In the genomic region with DNA sequence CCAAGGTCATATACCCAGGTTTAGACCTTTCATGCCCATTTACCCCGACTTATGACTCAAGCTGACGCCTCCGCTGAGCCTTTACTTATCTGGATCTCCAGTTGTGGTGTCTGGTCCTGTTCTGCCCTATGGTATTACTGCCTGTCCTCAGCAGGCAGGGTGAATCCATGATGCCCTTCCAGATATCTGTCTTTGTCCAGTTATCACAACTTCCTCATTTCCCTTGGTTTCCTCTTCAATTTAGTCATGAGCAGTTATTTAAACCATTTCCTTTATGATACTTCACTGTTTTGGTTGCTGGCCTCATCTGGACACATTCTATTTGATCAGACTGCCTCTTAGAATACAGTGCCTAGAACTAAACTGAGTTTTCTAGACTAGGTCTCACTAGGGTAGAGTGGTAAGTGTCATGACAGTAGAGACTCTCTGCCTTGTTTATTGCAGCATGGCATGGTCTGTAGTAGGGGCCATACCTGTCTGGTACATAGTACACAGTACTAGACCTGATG, we compare ENCODE assay signal across 12 cellular contexts.
DNase-seq lines count a peak whose midpoint lies in the region; ATAC-seq, FAIRE-seq and TF ChIP-seq lines count a peak whose summit lies in the region.
"Had no signal": no experiment of that assay in that cellular context is flagged by ENCODE, and none has a peak within 500 bp of the region (broad histone marks: within the 10 kb centered on the region; RNA-seq: fewer than 3 reads in every experiment).

No MANE protein-coding gene starts in this region.

- FAIRE-seq in K562 (lab: Jason Lieb, UNC): peak; percentile 78

- H3K4me2 ChIP-seq in DND-41 (ENCODE audit: insufficient read depth, low read length): no peak overlapping the region
- H3K4me2 ChIP-seq in K562 (ENCODE audit: insufficient read depth, low read length): peak overlapping the region; percentile 26; the same call in 1 of the 2 replicates

- no peaks in the 10 kb centered on the region for H3K9me1 ChIP-seq in K562 (ENCODE audit: control insufficient read depth, insufficient read depth, low read length)

- H3K9ac ChIP-seq in DND-41 (ENCODE audit: low read depth, low read length): no peak overlapping the region
- H3K9ac ChIP-seq in K562 (ENCODE audit: insufficient read depth in 1 of 2, low read depth in 2 of 2, low read length in 2 of 2): no peak overlapping the region

- 4% methylated on average over 3 of the region's 3 CpGs for WGBS in K562 (ENCODE audit: insufficient coverage, low coverage, missing lambda C conversion rate)
- 79 to 90% (median 83%) methylated on average over 3 of the region's 3 CpGs for WGBS in adrenal gland, 4 donors

- POLR2A ChIA-PET in K562 (lab: Yijun Ruan, JAX): no interaction called here
- POLR2A ChIA-PET in CD4-positive, alpha-beta memory T cell (lab: Charles Lee; ENCODE audit: partially characterized antibody): no interaction called here

- H3K9me3 ChIP-seq in DND-41 (ENCODE audit: insufficient read depth, low read length, severe bottlenecking): no peaks in the 10 kb centered on the region
- H3K9me3 ChIP-seq in K562 (replicated peaks; ENCODE audit: control insufficient read depth, insufficient read depth, low read depth, low read length): no peaks in the 10 kb centered on the region
- no peaks in the 10 kb centered on the region for H3K9me3 ChIP-seq in CD4-positive, alpha-beta memory T cell (ENCODE audit: control insufficient read depth in 1 of 2, low read length in 2 of 2)
- H3K9me3 ChIP-seq in adrenal gland (replicated peaks in 1 of 3): no peaks in the 10 kb centered on the region
- H3K9me3 ChIP-seq: neutrophil had no signal

- DNase-seq in DND-41 (no peak), K562 (ENCODE audit: extremely low read depth in 1 of 4, low spot score in 3 of 4) (peak in 2 of 4 experiments; percentile 47 to 64), left colon (no peak), adrenal gland (no peak)
- no peak for DNase-seq in CD4-positive, alpha-beta memory T cell
- no peak for DNase-seq in activated CD8-positive, alpha-beta memory T cell treated with anti-CD3 and anti-CD28 coated beads for 24 hours
- DNase-seq: activated CD4-positive, alpha-beta T cell treated with anti-CD3 and anti-CD28 coated beads for 1 hour had no signal

- no peak for TF ChIP-seq RAD21 in K562 (CRISPR knock-in tag; conservative IDR thresholded peaks at IDR 0.05 in 1 of 2, IDR thresholded peaks at IDR 0.05 in 1 of 2)

- no peak overlapping the region for H3K4me3 Mint-ChIP-seq in CD4-positive, alpha-beta memory T cell
- H3K4me3 Mint-ChIP-seq: stimulated activated naive CD8-positive, alpha-beta T cell treated with anti-CD3 and anti-CD28 coated beads, Interleukin-15, Interleukin-2, amounts not matched to agents 100 ng/mL and 50 ng/mL, for 24 hours had no signal

- BruUV-seq in K562 (replicated peaks; lab: Mats Ljungman, UMichigan): no TSS peak

- TF ChIP-seq EP300 in K562 (IDR thresholded peaks at IDR 0.05; ENCODE audit: low read length): peak; percentile 50; the same call in 1 of the 2 replicates

- H3K27ac ChIP-seq in DND-41 (ENCODE audit: low read length) (peak overlapping the region; percentile 66), K562 (ENCODE audit: extremely low read depth, low read depth, low read length) (peak overlapping the region; percentile 46; the same call in 2 of the 3 replicates), adrenal gland (no peak overlapping the region)
- no peak overlapping the region for H3K27ac ChIP-seq in CD4-positive, alpha-beta memory T cell (ENCODE audit: low read depth, low read length)
- H3K27ac ChIP-seq: neutrophil had no signal

- no peaks in the 10 kb centered on the region for H3K36me3 Mint-ChIP-seq in CD4-positive, alpha-beta memory T cell

- H3K27ac Mint-ChIP-seq in CD4-positive, alpha-beta memory T cell: no peak overlapping the region
- H3K27ac Mint-ChIP-seq: IgD-negative memory B cell; stimulated activated naive CD8-positive, alpha-beta T cell treated with anti-CD3 and anti-CD28 coated beads, Interleukin-15, Interleukin-2, amounts not matched to agents 100 ng/mL and 50 ng/mL, for 24 hours had no signal

- peaks cover 8 to 11% (median 9%) of the 10 kb centered on the region in 4 donors for H3K4me1 Mint-ChIP-seq in CD4-positive, alpha-beta memory T cell

- CTCF ChIA-PET in K562 (lab: Yijun Ruan, JAX; ENCODE audit: low intra/inter-chr PET ratio): no interaction called here
- CTCF ChIA-PET in CD4-positive, alpha-beta memory T cell (lab: Charles Lee; ENCODE audit: partially characterized antibody): no interaction called here

- H4K20me1 ChIP-seq in DND-41 (ENCODE audit: insufficient read depth, low read length): no peaks in the 10 kb centered on the region; the same call in 1 of the 2 replicates
- 0 out of 2 replicates have a peak, but pooled peaks cover 3% of the 10 kb centered on the region for H4K20me1 ChIP-seq in K562 (replicated peaks; ENCODE audit: control insufficient read depth, insufficient read depth, low read length)

- in situ Hi-C loops in K562 (cut with MboI): no loop called here

- H3K79me2 ChIP-seq in DND-41 (ENCODE audit: insufficient read depth, low read length) (peaks cover 4% of the 10 kb centered on the region; the same call in 1 of the 2 replicates), K562 (ENCODE audit: control insufficient read depth, insufficient read depth, low read length) (no peaks in the 10 kb centered on the region)

- H3K36me3 ChIP-seq in DND-41 (ENCODE audit: insufficient read depth, low read length) (peaks cover 80% of the 10 kb centered on the region), K562 (ENCODE audit: control insufficient read depth, insufficient read depth, low read length) (peaks cover 40% of the 10 kb centered on the region; the same call in 2 of the 3 replicates), adrenal gland (replicated peaks in 1 of 2) (no peaks in the 10 kb centered on the region)
- no peaks in the 10 kb centered on the region for H3K36me3 ChIP-seq in CD4-positive, alpha-beta memory T cell (ENCODE audit: insufficient read depth, low read length)

- H3K4me1 ChIP-seq in DND-41 (ENCODE audit: insufficient read depth, low read length): peaks cover 23% of the 10 kb centered on the region
- H3K4me1 ChIP-seq in K562 (replicated peaks in 1 of 2; ENCODE audit: control insufficient read depth in 2 of 2, insufficient read depth in 2 of 2, low read length in 2 of 2): peaks cover 0 to 16% of the 10 kb centered on the region in 2 experiments; a peak in 2 of 5 replicates
- H3K4me1 ChIP-seq in CD4-positive, alpha-beta memory T cell (ENCODE audit: insufficient read depth, low read length): peaks cover 18% of the 10 kb centered on the region
- H3K4me1 ChIP-seq in adrenal gland (replicated peaks in 1 of 2): no peaks in the 10 kb centered on the region

- H2AFZ ChIP-seq in DND-41 (ENCODE audit: low read depth, low read length) (no peak overlapping the region), K562 (ENCODE audit: low read depth, low read length) (no peak overlapping the region)

- H3K9me3 Mint-ChIP-seq in CD4-positive, alpha-beta memory T cell: peaks cover 0 to 2% (median 0%) of the 10 kb centered on the region in 8 donors
- H3K9me3 Mint-ChIP-seq: stimulated activated naive CD8-positive, alpha-beta T cell treated with anti-CD3 and anti-CD28 coated beads, Interleukin-15, Interleukin-2, amounts not matched to agents 100 ng/mL and 50 ng/mL, for 24 hours had no signal

- ATAC-seq in DND-41 (ENCODE audit: insufficient read depth, low read depth) (peak; percentile 75), GM19463 (IDR thresholded peaks at IDR 0.05; ENCODE audit: unreplicated experiment) (peak; percentile 72), HG03571 (IDR thresholded peaks at IDR 0.05; ENCODE audit: unreplicated experiment) (peak; percentile 62), K562 (peak; percentile 66), left colon (no peak)

- no peak overlapping the region for H3K4me3 ChIP-seq in DND-41 (ENCODE audit: low read depth in 1 of 2, low read length in 2 of 2)
- no peak overlapping the region for H3K4me3 ChIP-seq in K562
- H3K4me3 ChIP-seq in CD4-positive, alpha-beta memory T cell (ENCODE audit: low read length in 2 of 2): no peak overlapping the region
- H3K4me3 ChIP-seq in adrenal gland: no peak overlapping the region

- intact Hi-C loops in K562 (cut with micrococcal nuclease): no loop called here
- intact Hi-C loops in left colon (cut with DNase I, micrococcal nuclease): no loop called here
- intact Hi-C loops in CD4-positive, alpha-beta memory T cell (cut with micrococcal nuclease): no loop called here
- intact Hi-C loops in adrenal gland (cut with DNase I): no loop called here

- H3K27me3 ChIP-seq in DND-41 (ENCODE audit: insufficient read depth, low read length, poor library complexity) (no peaks in the 10 kb centered on the region), K562 (ENCODE audit: control insufficient read depth in 2 of 2, insufficient read depth in 2 of 2, low read length in 2 of 2) (no peaks in the 10 kb centered on the region), adrenal gland (no peaks in the 10 kb centered on the region)
- no peaks in the 10 kb centered on the region for H3K27me3 ChIP-seq in CD4-positive, alpha-beta memory T cell (ENCODE audit: insufficient read depth, low read length)
- H3K27me3 ChIP-seq: neutrophil had no signal

- H3K27me3 Mint-ChIP-seq in CD4-positive, alpha-beta memory T cell: no peaks in the 10 kb centered on the region
- H3K27me3 Mint-ChIP-seq: IgD-negative memory B cell; stimulated activated naive CD8-positive, alpha-beta T cell treated with anti-CD3 and anti-CD28 coated beads, Interleukin-15, Interleukin-2, amounts not matched to agents 100 ng/mL and 50 ng/mL, for 24 hours had no signal

- TF ChIP-seq CTCF in DND-41 (IDR thresholded peaks at IDR 0.05; ENCODE audit: borderline replicate concordance, extremely low read depth, low read length, poor library complexity, severe bottlenecking) (no peak), K562 (IDR thresholded peaks at IDR 0.05 in 2 of 3, conservative IDR thresholded peaks at IDR 0.05 in 1 of 3; ENCODE audit: insufficient read depth in 2 of 3, low read depth in 1 of 3, low read length in 3 of 3) (no peak), adrenal gland (IDR thresholded peaks at IDR 0.05) (no peak)

- no peak for TF ChIP-seq POLR2A in K562 (conservative IDR thresholded peaks at IDR 0.05)
- TF ChIP-seq POLR2A in adrenal gland (IDR thresholded peaks at IDR 0.05): no peak

TF ChIP-seq in K562, 482 proteins besides CTCF, POLR2A, EP300 and RAD21 (continues in another document):
- TF ChIP-seq ZNF778 (CRISPR knock-in tag; IDR thresholded peaks at IDR 0.05) (no peak), MCM3 (IDR thresholded peaks at IDR 0.05) (no peak), SIN3A (IDR thresholded peaks at IDR 0.05; ENCODE audit: borderline replicate concordance in 2 of 2, control insufficient read depth in 1 of 2, low read depth in 2 of 2, low read length in 2 of 2) (no peak), CCNT2 (IDR thresholded peaks at IDR 0.05; ENCODE audit: borderline replicate concordance, extremely low read depth, insufficient read length, low read depth, low read length) (no peak)

Comparison
In these comparisons a context has a peak if more than half of its experiments do, and no peak if none do; other contexts are left out.
1. H3K27ac ChIP-seq: peak in DND-41 (single experiment) and K562 (single experiment); none in CD4-positive, alpha-beta memory T cell (single experiment) and adrenal gland (0 of 5).